32 cellular contexts compared by ENCODE assay signal in genomic region chr7:99156649-99157048, GRCh38. TPM values are rescaled to one million over a fixed set of nuclear protein-coding genes. Genes with fewer than 3 reads are reported as not detected.
A peak's percentile ranks its signal among the peaks of the same experiment; 100 is the strongest.
DNase-seq lines count a peak whose midpoint lies in the region; ATAC-seq, FAIRE-seq and TF ChIP-seq lines count a peak whose summit lies in the region.
"Had no signal": no experiment of that assay in that cellular context is flagged by ENCODE, and none has a peak within 500 bp of the region (broad histone marks: within the 10 kb centered on the region; RNA-seq: fewer than 3 reads in every experiment).

No MANE protein-coding gene starts in this region.

- in situ Hi-C loops in mammary epithelial cell (cut with MboI; ENCODE audit: low sequenced_read_pairs in 2 of 2), result no loop called here
- in situ Hi-C loops in K562 (cut with MboI), result no loop called here

- DNase-seq in mammary epithelial cell (no peak), breast epithelium (ENCODE audit: low spot score in 2 of 2) (no peak), K562 (ENCODE audit: extremely low read depth in 1 of 4, low spot score in 3 of 4) (no peak), osteocyte (ENCODE audit: extremely low spot score, unreplicated experiment) (peak; percentile 15), sciatic nerve (ENCODE audit: low spot score) (no peak), urothelium cell line (ENCODE audit: low spot score) (no peak)
- DNase-seq: 8988T; ACHN; BE2C; C1 segment of cervical spinal cord; CD4-positive, alpha-beta memory T cell; CD4-positive, CD25-positive, alpha-beta regulatory T cell; CD8-positive, alpha-beta memory T cell; COR-L47; DMS 273 treated with DMSO at 0.1 percent for 48 hours; DMS153; DMS53; DMS79; DND-41; EL; GDM1 had no signal

- no TSS peak for BruUV-seq in mammary epithelial cell (replicated peaks; lab: Mats Ljungman, UMichigan)
- no TSS peak for BruUV-seq in K562 (replicated peaks; lab: Mats Ljungman, UMichigan)

- no peaks in the 10 kb centered on the region for H3K4me1 Mint-ChIP-seq in osteocyte (ENCODE audit: unreplicated experiment)
- H3K4me1 Mint-ChIP-seq: CD4-positive, alpha-beta memory T cell; CD4-positive, CD25-positive, alpha-beta regulatory T cell had no signal

- peaks cover 29% of the 10 kb centered on the region for H3K27me3 Mint-ChIP-seq in osteocyte (ENCODE audit: unreplicated experiment)

- H3K9me3 ChIP-seq in mammary epithelial cell (replicated peaks; ENCODE audit: insufficient read depth, low read length) (no peaks in the 10 kb centered on the region), breast epithelium (no peaks in the 10 kb centered on the region), K562 (replicated peaks; ENCODE audit: control insufficient read depth, insufficient read depth, low read depth, low read length) (no peaks in the 10 kb centered on the region)
- H3K9me3 ChIP-seq: BE2C, BLaER1 had no signal

- H3K4me1 ChIP-seq in mammary epithelial cell (ENCODE audit: insufficient read depth, low read length) (no peaks in the 10 kb centered on the region), breast epithelium (no peaks in the 10 kb centered on the region), K562 (replicated peaks in 1 of 2; ENCODE audit: control insufficient read depth in 2 of 2, insufficient read depth in 2 of 2, low read length in 2 of 2) (no peaks in the 10 kb centered on the region)
- H3K4me1 ChIP-seq: BE2C had no signal

- H3K9me3 Mint-ChIP-seq in osteocyte (ENCODE audit: unreplicated experiment), result peaks cover 3% of the 10 kb centered on the region
- H3K9me3 Mint-ChIP-seq: CD4-positive, alpha-beta memory T cell had no signal

- FAIRE-seq in K562 (lab: Jason Lieb, UNC) (no peak), urothelium cell line (lab: Jason Lieb, UNC) (no peak)
- FAIRE-seq: A204.1, GM12878, GM12892, GM18507 had no signal

- H3K4me2 ChIP-seq in mammary epithelial cell (ENCODE audit: insufficient read depth, low read depth, low read length), result no peak overlapping the region
- H3K4me2 ChIP-seq in K562 (ENCODE audit: insufficient read depth, low read length), result no peak overlapping the region
- H3K4me2 ChIP-seq: BLaER1 had no signal

- TF ChIP-seq RAD21 in K562 (CRISPR knock-in tag; conservative IDR thresholded peaks at IDR 0.05 in 1 of 2, IDR thresholded peaks at IDR 0.05 in 1 of 2), result no peak

- H3K27ac ChIP-seq in mammary epithelial cell (ENCODE audit: insufficient read depth, low read depth, low read length) (no peak overlapping the region), breast epithelium (no peak overlapping the region), K562 (ENCODE audit: extremely low read depth, low read depth, low read length) (no peak overlapping the region)
- H3K27ac ChIP-seq: BLaER1 had no signal

- no peak overlapping the region for H3K27ac Mint-ChIP-seq in osteocyte (ENCODE audit: unreplicated experiment)
- H3K27ac Mint-ChIP-seq: CD4-positive, alpha-beta memory T cell; CD4-positive, CD25-positive, alpha-beta regulatory T cell; CD8-positive, alpha-beta memory T cell had no signal

- H3K79me2 ChIP-seq in mammary epithelial cell (ENCODE audit: insufficient read depth, low read length), result no peaks in the 10 kb centered on the region
- no peaks in the 10 kb centered on the region for H3K79me2 ChIP-seq in K562 (ENCODE audit: control insufficient read depth, insufficient read depth, low read length)

- no peak overlapping the region for H3K4me3 Mint-ChIP-seq in osteocyte (ENCODE audit: unreplicated experiment)
- H3K4me3 Mint-ChIP-seq: CD14-positive monocyte; CD4-positive, alpha-beta memory T cell; CD4-positive, CD25-positive, alpha-beta regulatory T cell; CD8-positive, alpha-beta memory T cell had no signal

- H4K20me1 ChIP-seq in mammary epithelial cell (ENCODE audit: insufficient read depth, low read length) (no peaks in the 10 kb centered on the region), K562 (replicated peaks; ENCODE audit: control insufficient read depth, insufficient read depth, low read length) (no peaks in the 10 kb centered on the region)
- H4K20me1 ChIP-seq: BLaER1 had no signal

- dilution Hi-C loops in mammary epithelial cell (cut with HindIII; ENCODE audit: low sequenced_read_pairs), result no loop called here

- ATAC-seq in K562 (no peak), HG03342 (IDR thresholded peaks at IDR 0.05; ENCODE audit: unreplicated experiment) (no peak), sciatic nerve (no peak)
- ATAC-seq: GM12878 had no signal

- H3K9ac ChIP-seq in mammary epithelial cell (ENCODE audit: insufficient read depth, low read length) (no peak overlapping the region), K562 (ENCODE audit: insufficient read depth in 1 of 2, low read depth in 2 of 2, low read length in 2 of 2) (no peak overlapping the region)
- H3K9ac ChIP-seq: BLaER1 had no signal

- TF ChIP-seq EP300 in K562 (IDR thresholded peaks at IDR 0.05; ENCODE audit: low read length), result no peak

- CTCF ChIA-PET in mammary epithelial cell (lab: Charles Lee; ENCODE audit: low non-redundant PET) (no interaction called here), K562 (lab: Yijun Ruan, JAX; ENCODE audit: low intra/inter-chr PET ratio) (no interaction called here)

- H2AFZ ChIP-seq in mammary epithelial cell (ENCODE audit: low read depth, low read length), result peak overlapping the region; percentile 52
- H2AFZ ChIP-seq in K562 (ENCODE audit: low read depth, low read length), result no peak overlapping the region

- H3K27me3 ChIP-seq in mammary epithelial cell (ENCODE audit: insufficient read depth, low read length), result no peaks in the 10 kb centered on the region
- H3K27me3 ChIP-seq in breast epithelium, result no peaks in the 10 kb centered on the region
- H3K27me3 ChIP-seq in K562 (ENCODE audit: control insufficient read depth in 2 of 2, insufficient read depth in 2 of 2, low read length in 2 of 2), result peaks cover 9 to 19% of the 10 kb centered on the region in 2 experiments; a peak in 4 of 5 replicates
- H3K27me3 ChIP-seq: BE2C, BLaER1 had no signal

- POLR2A ChIA-PET in K562 (lab: Yijun Ruan, JAX), result no interaction called here

- no peaks in the 10 kb centered on the region for H3K9me1 ChIP-seq in K562 (ENCODE audit: control insufficient read depth, insufficient read depth, low read length)

- intact Hi-C loops in mammary epithelial cell (cut with micrococcal nuclease) (no loop called here), breast epithelium (cut with DNase I; ENCODE audit: low total_unique reads) (no loop called here), K562 (cut with micrococcal nuclease) (no loop called here), sciatic nerve (cut with DNase I) (loop anchor here (10.0 kb wide), 1 partner anchor 148 kb away; no protein-coding TSS in a partner anchor)

- H3K4me3 ChIP-seq in mammary epithelial cell (replicated peaks in 1 of 3; ENCODE audit: insufficient read depth in 1 of 3, low read depth in 2 of 3, low read length in 3 of 3), result no peak overlapping the region
- H3K4me3 ChIP-seq in breast epithelium, result no peak overlapping the region
- no peak overlapping the region for H3K4me3 ChIP-seq in K562
- H3K4me3 ChIP-seq: BLaER1, GM12878 had no signal

- TF ChIP-seq POLR2A in breast epithelium (IDR thresholded peaks at IDR 0.05), result no peak
- no peak for TF ChIP-seq POLR2A in K562 (conservative IDR thresholded peaks at IDR 0.05)

- H3K36me3 Mint-ChIP-seq in osteocyte (ENCODE audit: unreplicated experiment), result no peaks in the 10 kb centered on the region
- H3K36me3 Mint-ChIP-seq: CD14-positive monocyte; CD4-positive, alpha-beta memory T cell had no signal

- H3K36me3 ChIP-seq in mammary epithelial cell (ENCODE audit: insufficient read depth, low read length), result no peaks in the 10 kb centered on the region
- no peaks in the 10 kb centered on the region for H3K36me3 ChIP-seq in breast epithelium
- no peaks in the 10 kb centered on the region for H3K36me3 ChIP-seq in K562 (ENCODE audit: control insufficient read depth, insufficient read depth, low read length)
- H3K36me3 ChIP-seq: BE2C, BLaER1 had no signal

- TF ChIP-seq CTCF in mammary epithelial cell (conservative IDR thresholded peaks at IDR 0.05 in 1 of 2, IDR thresholded peaks at IDR 0.05 in 1 of 2; ENCODE audit: extremely low read depth in 1 of 2, insufficient read depth in 1 of 2, low read depth in 1 of 2, low read length in 2 of 2), result no peak
- TF ChIP-seq CTCF in breast epithelium (IDR thresholded peaks at IDR 0.05), result no peak
- no peak for TF ChIP-seq CTCF in K562 (IDR thresholded peaks at IDR 0.05 in 2 of 3, conservative IDR thresholded peaks at IDR 0.05 in 1 of 3; ENCODE audit: insufficient read depth in 2 of 3, low read depth in 1 of 3, low read length in 3 of 3)
- no peak for TF ChIP-seq CTCF in osteocyte (IDR thresholded peaks at IDR 0.05)

RNA-seq across cellular contexts. Expression of gene SMURF1, which starts 12.7 kb away (rescaled TPM):
- 10 to 100 TPM; 42.5 to 43.2 TPM for total RNA-seq in mammary epithelial cell
- polyA plus RNA-seq in mammary epithelial cell, result 19.9 TPM
- 35.4 TPM for polyA minus RNA-seq in mammary epithelial cell
- total RNA-seq in breast epithelium, result 10 to 100 TPM; 20.2 to 28.7 (median 25.9) TPM
- 44.4 and 51.4 TPM in 2 replicates for total RNA-seq in K562 (2011; cell fraction: chromatin; rRNA removed; ENCODE audit: low replicate concordance)
- total RNA-seq in K562 (2011; cell fraction: nucleolus; rRNA removed), result 19.2 and 23.2 TPM in 2 replicates
- total RNA-seq in K562 (2011; cell fraction: nucleoplasm; rRNA removed), result 27.4 and 30.5 TPM in 2 replicates
- total RNA-seq in K562 (2014; rRNA removed), result 13.5 and 14.8 TPM in 2 replicates
- 10.5 and 11.6 TPM in 2 replicates for total RNA-seq in K562 (2014; rRNA removed; fragmentation: Illumina TruSeq; extraction: Trizol)
- total RNA-seq in K562 (2015; rRNA removed; fragmentation: Illumina TruSeq; extraction: Trizol), result 12.8 and 13.1 TPM in 2 replicates
- total RNA-seq in K562 (2021), result 18.2 and 20.1 TPM in 2 replicates
- 10.1 and 10.3 TPM in 2 replicates for polyA plus RNA-seq in K562 (2011; rRNA removed)
- polyA plus RNA-seq in K562 (2011; cell fraction: cytosol; rRNA removed), result 6.5 and 7.0 TPM in 2 replicates
- polyA plus RNA-seq in K562 (2011; cell fraction: nucleus; rRNA removed), result 15.9 and 21.8 TPM in 2 replicates
- 11.3 and 12.0 TPM in 2 replicates for polyA plus RNA-seq in K562 (2012)
- 14.4 and 16.1 TPM in 2 replicates for polyA plus RNA-seq in K562 (2014; fragmentation: Illumina TruSeq; extraction: Trizol)
- polyA plus RNA-seq in K562 (2014; fragmentation: Nextera tagmentation; extraction: Ambion mirVana), result 1 to 10 TPM; 1.0 to 1.3 TPM
- 12.5 and 12.6 TPM in 2 replicates for polyA plus RNA-seq in K562 (2014; rRNA removed)
- polyA minus RNA-seq in K562 (2011; rRNA and poly(A)+ RNA removed), result 10.2 and 11.4 TPM in 2 replicates
- 5.6 and 7.7 TPM in 2 replicates for polyA minus RNA-seq in K562 (2011; cell fraction: cytosol; rRNA and poly(A)+ RNA removed)
- polyA minus RNA-seq in K562 (2011; cell fraction: nucleus; rRNA and poly(A)+ RNA removed), result 7.7 and 9.3 TPM in 2 replicates
- total RNA-seq in osteocyte, result 23.6 and 24.1 TPM in 2 replicates
- total RNA-seq in sciatic nerve, result 37.0 TPM

RNA-seq across cellular contexts. Expression of gene KPNA7, which starts 51.3 kb away (rescaled TPM):
- total RNA-seq in mammary epithelial cell, result under 1 TPM in 1 of 2 donors, not detected in 1; 0.45 TPM
- polyA plus RNA-seq in mammary epithelial cell, result 0.42 TPM
- polyA minus RNA-seq in mammary epithelial cell, result not detected
- under 1 TPM in 2 of 3 donors, not detected in 1; 0.15 to 0.33 TPM for total RNA-seq in breast epithelium
- total RNA-seq in K562 (2011; cell fraction: chromatin; rRNA removed; ENCODE audit: low replicate concordance), result not detected in 2 replicates
- total RNA-seq in K562 (2011; cell fraction: nucleolus; rRNA removed), result not detected in 2 replicates
- total RNA-seq in K562 (2011; cell fraction: nucleoplasm; rRNA removed), result not detected in 2 replicates
- not detected in 2 replicates for total RNA-seq in K562 (2014; rRNA removed)
- not detected in 2 replicates for total RNA-seq in K562 (2014; rRNA removed; fragmentation: Illumina TruSeq; extraction: Trizol)
- total RNA-seq in K562 (2015; rRNA removed; fragmentation: Illumina TruSeq; extraction: Trizol), result not detected in 2 replicates
- total RNA-seq in K562 (2021), result not detected in 2 replicates
- not detected in 2 replicates for polyA plus RNA-seq in K562 (2011; rRNA removed)
- polyA plus RNA-seq in K562 (2011; cell fraction: cytosol; rRNA removed), result 0.07 TPM in 1 of 2 replicates, not detected in the other
- polyA plus RNA-seq in K562 (2011; cell fraction: nucleus; rRNA removed), result not detected in 2 replicates
- not detected in 2 replicates for polyA plus RNA-seq in K562 (2012)
- not detected in 2 replicates for polyA plus RNA-seq in K562 (2014; fragmentation: Illumina TruSeq; extraction: Trizol)
- not detected for polyA plus RNA-seq in K562 (2014; fragmentation: Nextera tagmentation; extraction: Ambion mirVana)
- not detected in 2 replicates for polyA plus RNA-seq in K562 (2014; rRNA removed)
- not detected in 2 replicates for polyA minus RNA-seq in K562 (2011; rRNA and poly(A)+ RNA removed)
- polyA minus RNA-seq in K562 (2011; cell fraction: cytosol; rRNA and poly(A)+ RNA removed), result not detected in 2 replicates
- not detected in 2 replicates for polyA minus RNA-seq in K562 (2011; cell fraction: nucleus; rRNA and poly(A)+ RNA removed)
- total RNA-seq in osteocyte, result not detected in 2 replicates
- not detected for total RNA-seq in sciatic nerve
- total RNA-seq: A673; CD4-positive, alpha-beta memory T cell; CD4-positive, CD25-positive, alpha-beta regulatory T cell; CD8-positive, alpha-beta memory T cell; Daoy; G401; GM12878 had no signal
- polyA plus RNA-seq: AG04450; CD14-positive monocyte; CD4-positive, alpha-beta memory T cell; CD4-positive, CD25-positive, alpha-beta regulatory T cell; CD8-positive, alpha-beta memory T cell had no signal
